Comparison of ENCODE assay signal across 8 cellular contexts in the genomic region with DNA sequence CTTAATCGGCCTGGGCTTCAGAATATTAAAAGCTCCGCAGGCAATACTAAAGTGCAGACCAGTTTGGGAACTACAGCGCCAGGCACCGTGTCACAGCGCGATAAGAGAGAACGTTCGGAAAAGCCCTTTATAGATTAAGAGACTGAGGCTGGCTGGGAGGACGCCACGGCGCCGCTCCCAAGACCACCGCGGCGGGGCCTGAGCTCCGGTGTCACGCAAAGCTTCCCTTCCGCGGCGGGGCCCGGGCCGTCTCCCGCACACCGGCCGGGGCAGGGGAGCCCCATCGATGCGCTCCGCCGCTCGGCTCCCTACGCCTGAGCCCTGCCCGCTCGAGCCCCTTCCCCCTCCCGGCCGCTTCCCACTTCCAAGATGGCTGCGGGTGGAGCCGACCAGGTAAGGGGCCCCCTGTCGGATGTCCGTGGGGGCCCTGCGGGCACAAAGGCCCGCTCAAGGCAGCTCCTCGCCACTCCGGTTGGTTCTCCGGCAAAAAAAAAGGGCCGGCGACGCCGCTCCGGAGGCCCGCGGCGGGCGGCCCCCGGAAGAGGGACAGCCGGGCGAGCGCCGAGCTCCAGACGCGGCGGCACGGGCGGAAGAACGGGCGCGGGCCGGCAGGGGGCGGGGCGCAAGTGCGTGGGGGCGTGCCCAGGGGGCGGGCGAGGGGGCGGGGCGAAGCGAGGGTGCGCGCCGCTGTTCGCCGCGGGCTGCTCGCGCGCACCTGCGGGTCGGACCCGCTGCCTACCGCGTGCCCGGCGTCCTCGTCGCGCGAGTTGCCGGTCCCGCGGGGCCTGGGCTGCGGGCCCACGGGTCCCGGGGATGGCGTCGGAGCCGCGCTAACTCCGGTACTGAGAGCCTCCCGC. TPM values are rescaled to one million over a fixed set of nuclear protein-coding genes. Genes with fewer than 3 reads are reported as not detected.
A peak's percentile ranks its signal among the peaks of the same experiment; 100 is the strongest.
DNase-seq lines count a peak whose midpoint lies in the region; ATAC-seq and TF ChIP-seq lines count a peak whose summit lies in the region.

A gene with protein sequence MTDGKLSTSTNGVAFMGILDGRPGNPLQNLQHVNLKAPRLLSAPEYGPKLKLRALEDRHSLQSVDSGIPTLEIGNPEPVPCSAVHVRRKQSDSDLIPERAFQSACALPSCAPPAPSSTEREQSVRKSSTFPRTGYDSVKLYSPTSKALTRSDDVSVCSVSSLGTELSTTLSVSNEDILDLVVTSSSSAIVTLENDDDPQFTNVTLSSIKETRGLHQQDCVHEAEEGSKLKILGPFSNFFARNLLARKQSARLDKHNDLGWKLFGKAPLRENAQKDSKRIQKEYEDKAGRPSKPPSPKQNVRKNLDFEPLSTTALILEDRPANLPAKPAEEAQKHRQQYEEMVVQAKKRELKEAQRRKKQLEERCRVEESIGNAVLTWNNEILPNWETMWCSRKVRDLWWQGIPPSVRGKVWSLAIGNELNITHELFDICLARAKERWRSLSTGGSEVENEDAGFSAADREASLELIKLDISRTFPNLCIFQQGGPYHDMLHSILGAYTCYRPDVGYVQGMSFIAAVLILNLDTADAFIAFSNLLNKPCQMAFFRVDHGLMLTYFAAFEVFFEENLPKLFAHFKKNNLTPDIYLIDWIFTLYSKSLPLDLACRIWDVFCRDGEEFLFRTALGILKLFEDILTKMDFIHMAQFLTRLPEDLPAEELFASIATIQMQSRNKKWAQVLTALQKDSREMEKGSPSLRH (plus strand): TSS at position 714 of the 857 bp plus-strand sequence. CDS start 13,564 bp downstream, outside the sequence.

- intact Hi-C loops in dendritic cell treated with granulocyte-macrophage colony-stimulating factor and Interleukin-4, amounts not matched to agents 40 ng/mL and 50 ng/mL, for 4 days (cut with micrococcal nuclease), result loop anchor here (1.0 to 5.0 kb wide), 4 partner anchors 8 to 158 kb away; a partner anchor contains a TSS

- WGBS in liver, result under 1% methylated on average over 108 of the region's 108 CpGs

- H3K27ac Mint-ChIP-seq in dendritic cell treated with granulocyte-macrophage colony-stimulating factor and Interleukin-4, amounts not matched to agents 40 ng/mL and 50 ng/mL, for 4 days, result peak within 1 kb of the TSS; percentile 98

- peak within 1 kb of the TSS; percentile 95 to 97 for H3K27ac ChIP-seq in liver (ENCODE audit: low read depth in 1 of 2, low read length in 2 of 2)

- ATAC-seq in GM19023 (IDR thresholded peaks at IDR 0.05; ENCODE audit: unreplicated experiment) (peak; percentile 88), HG03196 (IDR thresholded peaks at IDR 0.05; ENCODE audit: unreplicated experiment) (peak; percentile 85)

- H3K27me3 Mint-ChIP-seq in dendritic cell treated with granulocyte-macrophage colony-stimulating factor and Interleukin-4, amounts not matched to agents 40 ng/mL and 50 ng/mL, for 4 days, result peaks cover 13% of the 10 kb centered on the region

- TF ChIP-seq CTCF in AG10803 (conservative IDR thresholded peaks at IDR 0.05; ENCODE audit: low read length) (no peak), liver (IDR thresholded peaks at IDR 0.05; ENCODE audit: low read depth, low read length, missing input control) (no peak)

- peaks cover 6 to 62% (median 43%) of the 10 kb centered on the region in 4 donors for H3K4me1 ChIP-seq in liver (ENCODE audit: control insufficient read depth in 4 of 4, insufficient read depth in 4 of 4, low read length in 3 of 4)

- no peaks in the 10 kb centered on the region for H3K9me3 ChIP-seq in liver (ENCODE audit: control insufficient read depth in 4 of 4, low read length in 3 of 4)

- H3K36me3 ChIP-seq in liver (ENCODE audit: control insufficient read depth in 4 of 4, insufficient read depth in 3 of 4, low read depth in 1 of 4, low read length in 3 of 4), result no peaks in the 10 kb centered on the region

- peak within 1 kb of the TSS; percentile 71 to 84 for H3K9ac ChIP-seq in liver (ENCODE audit: low read depth in 1 of 2, low read length in 2 of 2)

- H3K9me3 Mint-ChIP-seq in dendritic cell treated with granulocyte-macrophage colony-stimulating factor and Interleukin-4, amounts not matched to agents 40 ng/mL and 50 ng/mL, for 4 days, result no peaks in the 10 kb centered on the region

- H3K27me3 ChIP-seq in liver (ENCODE audit: control insufficient read depth in 4 of 4, insufficient read depth in 4 of 4, low read length in 3 of 4), result no peaks in the 10 kb centered on the region

- peak within 1 kb of the TSS; percentile 96 for H3K4me3 Mint-ChIP-seq in dendritic cell treated with granulocyte-macrophage colony-stimulating factor and Interleukin-4, amounts not matched to agents 40 ng/mL and 50 ng/mL, for 4 days

- DNase-seq in AG10803 (ENCODE audit: low read depth), result peak; percentile 82
- DNase-seq in NCI-H446 treated with DMSO at 0.1 percent for 48 hours (lab: John Stamatoyannopoulos, UW), result peak; percentile 46
- DNase-seq in activated CD4-positive, alpha-beta T cell treated with anti-CD3 and anti-CD28 coated beads, Interleukin-2, amount 50 U/mL, for 1 hour, result peak; percentile 85
- DNase-seq in stimulated activated CD4-positive, alpha-beta T cell treated with anti-CD3 and anti-CD28 coated beads, Interleukin-4, amount 100 ng/mL, for 24 hours, result peak; percentile 86

- H3K4me1 Mint-ChIP-seq in dendritic cell treated with granulocyte-macrophage colony-stimulating factor and Interleukin-4, amounts not matched to agents 40 ng/mL and 50 ng/mL, for 4 days (ENCODE audit: low read depth), result peaks cover 76% of the 10 kb centered on the region

- TF ChIP-seq RAD21 in liver (IDR thresholded peaks at IDR 0.05), result peak in 1 of 2 donors; percentile 42

- H3K36me3 Mint-ChIP-seq in dendritic cell treated with granulocyte-macrophage colony-stimulating factor and Interleukin-4, amounts not matched to agents 40 ng/mL and 50 ng/mL, for 4 days (ENCODE audit: low read depth), result peaks cover 42% of the 10 kb centered on the region

- H3K4me3 ChIP-seq in AG10803 (ENCODE audit: low read length) (peak within 1 kb of the TSS; percentile 74), liver (ENCODE audit: low read depth in 1 of 3, low read length in 3 of 3) (peak within 1 kb of the TSS; percentile 77 to 88 (median 85))

TF ChIP-seq in liver, 16 proteins besides CTCF, POLR2A, EP300 and RAD21:
- TF ChIP-seq FOXA1 (IDR thresholded peaks at IDR 0.05), result no peak
- TF ChIP-seq, protein P1, sequence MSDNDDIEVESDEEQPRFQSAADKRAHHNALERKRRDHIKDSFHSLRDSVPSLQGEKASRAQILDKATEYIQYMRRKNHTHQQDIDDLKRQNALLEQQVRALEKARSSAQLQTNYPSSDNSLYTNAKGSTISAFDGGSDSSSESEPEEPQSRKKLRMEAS (IDR thresholded peaks at IDR 0.05), result no peak
- TF ChIP-seq, protein P2, sequence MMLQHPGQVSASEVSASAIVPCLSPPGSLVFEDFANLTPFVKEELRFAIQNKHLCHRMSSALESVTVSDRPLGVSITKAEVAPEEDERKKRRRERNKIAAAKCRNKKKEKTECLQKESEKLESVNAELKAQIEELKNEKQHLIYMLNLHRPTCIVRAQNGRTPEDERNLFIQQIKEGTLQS (IDR thresholded peaks at IDR 0.05), result no peak
- peak; percentile 97 for TF ChIP-seq YY1 (IDR thresholded peaks at IDR 0.05)
- no peak for TF ChIP-seq HNF4A (conservative IDR thresholded peaks at IDR 0.05)
- peak in 1 of 2 donors; percentile 32 for TF ChIP-seq GABPA (IDR thresholded peaks at IDR 0.05 in 1 of 2, conservative IDR thresholded peaks at IDR 0.05 in 1 of 2)
- no peak for TF ChIP-seq JUND (IDR thresholded peaks at IDR 0.05)
- no peak for TF ChIP-seq HNF4G (IDR thresholded peaks at IDR 0.05)

RNA-seq across cellular contexts. Expression of the gene that starts here (rescaled TPM):
- 10 to 100 TPM; 22.2 to 45.2 TPM for total RNA-seq in liver
- 10 to 100 TPM; 10.0 to 23.2 TPM for polyA plus RNA-seq in liver

Comparison
In these comparisons a context has a peak if more than half of its experiments do, and no peak if none do; other contexts are left out.
1. Peak in every context shown above with its lines: DNase-seq, ATAC-seq, H3K4me3 ChIP-seq and H3K27ac ChIP-seq.